Comparison of ENCODE assay signal across 10 cellular contexts in genomic region chr9:110015759-110016158, GRCh38.
DNase-seq lines count a peak whose midpoint lies in the region; ATAC-seq and TF ChIP-seq lines count a peak whose summit lies in the region.
"Had no signal": no experiment of that assay in that cellular context is flagged by ENCODE, and none has a peak within 500 bp of the region (broad histone marks: within the 10 kb centered on the region; RNA-seq: fewer than 3 reads in every experiment).

No MANE protein-coding gene starts in this region.

- TF ChIP-seq POLR2A in breast epithelium (IDR thresholded peaks at IDR 0.05), result no peak
- no peak for TF ChIP-seq POLR2A in adrenal gland (IDR thresholded peaks at IDR 0.05)

- TF ChIP-seq CTCF in MCF 10A (IDR thresholded peaks at IDR 0.05; ENCODE audit: unreplicated experiment) (no peak), breast epithelium (IDR thresholded peaks at IDR 0.05) (no peak), epithelial cell of proximal tubule (conservative IDR thresholded peaks at IDR 0.05; ENCODE audit: low read depth, low read length) (no peak), adrenal gland (IDR thresholded peaks at IDR 0.05) (no peak)

- H3K36me3 Mint-ChIP-seq in MCF 10A (ENCODE audit: insufficient read depth, unreplicated experiment), result no peaks in the 10 kb centered on the region
- H3K36me3 Mint-ChIP-seq in stimulated activated effector memory CD8-positive, alpha-beta T cell treated with anti-CD3 and anti-CD28 coated beads, Interleukin-12 subunit alpha, Interleukin-12 subunit beta, amount 100 ng/mL, for 72 hours, result no peaks in the 10 kb centered on the region

- peak overlapping the region in 1 of 2 donors; percentile 66 for H3K27ac ChIP-seq in breast epithelium
- H3K27ac ChIP-seq in SJSA1, result peak overlapping the region; percentile 87
- no peak overlapping the region for H3K27ac ChIP-seq in adrenal gland

- no TSS peak for BruUV-seq in MCF 10A (replicated peaks; lab: Mats Ljungman, UMichigan)

- CTCF ChIA-PET in MCF 10A (lab: Yijun Ruan, JAX), result interaction anchor here (0.6 to 1.3 kb wide), 3 partner anchors 12 to 112 kb away, joined by 3 read pairs; no protein-coding TSS in a partner anchor

- peaks cover 11% of the 10 kb centered on the region for H3K4me1 Mint-ChIP-seq in MCF 10A (ENCODE audit: insufficient read depth, unreplicated experiment)
- no peaks in the 10 kb centered on the region for H3K4me1 Mint-ChIP-seq in stimulated activated effector memory CD8-positive, alpha-beta T cell treated with anti-CD3 and anti-CD28 coated beads, Interleukin-12 subunit alpha, Interleukin-12 subunit beta, amount 100 ng/mL, for 72 hours

- intact Hi-C loops in MCF 10A (cut with micrococcal nuclease), result no loop called here
- intact Hi-C loops in breast epithelium (cut with DNase I; ENCODE audit: low total_unique reads), result no loop called here
- intact Hi-C loops in left colon (cut with DNase I, micrococcal nuclease), result no loop called here
- intact Hi-C loops in adrenal gland (cut with DNase I), result no loop called here

- peak; percentile 88 for DNase-seq in MCF 10A (ENCODE audit: unreplicated experiment)
- DNase-seq in breast epithelium (ENCODE audit: low spot score in 2 of 2), result no peak
- DNase-seq in SJSA1 (ENCODE audit: low read depth in 1 of 2, low spot score in 2 of 2), result peak; percentile 50 to 54
- peak; percentile 59 for DNase-seq in epithelial cell of proximal tubule (ENCODE audit: low read depth)
- no peak for DNase-seq in stimulated activated effector memory CD8-positive, alpha-beta T cell treated with anti-CD3 and anti-CD28 coated beads, Interleukin-12 subunit alpha, Interleukin-12 subunit beta, amount 100 ng/mL, for 72 hours (ENCODE audit: low spot score in 2 of 2)
- DNase-seq in left colon, result no peak
- DNase-seq in adrenal gland, result no peak
- DNase-seq: Calu3, NCI-H82 had no signal

- no peaks in the 10 kb centered on the region for H3K27me3 Mint-ChIP-seq in MCF 10A (ENCODE audit: insufficient read depth, unreplicated experiment)

- POLR2A ChIA-PET in MCF 10A (lab: Yijun Ruan, JAX), result interaction anchor here (1.4 to 2.5 kb wide), 2 partner anchors 13 to 16 kb away, joined by 5 to 13 read pairs; no protein-coding TSS in a partner anchor

- no peak overlapping the region for H3K4me3 Mint-ChIP-seq in MCF 10A (ENCODE audit: unreplicated experiment)
- no peak overlapping the region for H3K4me3 Mint-ChIP-seq in stimulated activated effector memory CD8-positive, alpha-beta T cell treated with anti-CD3 and anti-CD28 coated beads, Interleukin-12 subunit alpha, Interleukin-12 subunit beta, amount 100 ng/mL, for 72 hours

- H3K27me3 ChIP-seq in breast epithelium (no peaks in the 10 kb centered on the region), SJSA1 (replicated peaks) (no peaks in the 10 kb centered on the region), adrenal gland (no peaks in the 10 kb centered on the region)

- peak; percentile 55 for ATAC-seq in stimulated activated effector memory CD8-positive, alpha-beta T cell treated with anti-CD3 and anti-CD28 coated beads, Interleukin-12 subunit alpha, Interleukin-12 subunit beta, amount 100 ng/mL, for 72 hours
- no peak for ATAC-seq in left colon
- no peak for ATAC-seq in GM18519 (IDR thresholded peaks at IDR 0.05; ENCODE audit: low FRiP score, unreplicated experiment)

- WGBS in adrenal gland, 4 donors, result 71 to 82% (median 76%) methylated on average over 5 of the region's 5 CpGs

- H3K4me3 ChIP-seq in breast epithelium, result no peak overlapping the region
- H3K4me3 ChIP-seq in SJSA1, result no peak overlapping the region
- no peak overlapping the region for H3K4me3 ChIP-seq in epithelial cell of proximal tubule (ENCODE audit: low read depth, low read length)
- no peak overlapping the region for H3K4me3 ChIP-seq in adrenal gland

- H3K4me1 ChIP-seq in breast epithelium (no peaks in the 10 kb centered on the region), SJSA1 (replicated peaks) (peaks cover 30% of the 10 kb centered on the region), adrenal gland (replicated peaks in 1 of 2) (no peaks in the 10 kb centered on the region)

- H3K36me3 ChIP-seq in breast epithelium (no peaks in the 10 kb centered on the region), SJSA1 (no peaks in the 10 kb centered on the region), adrenal gland (replicated peaks in 1 of 2) (no peaks in the 10 kb centered on the region)

- H3K9me3 Mint-ChIP-seq in MCF 10A (ENCODE audit: unreplicated experiment), result no peaks in the 10 kb centered on the region
- H3K9me3 Mint-ChIP-seq in stimulated activated effector memory CD8-positive, alpha-beta T cell treated with anti-CD3 and anti-CD28 coated beads, Interleukin-12 subunit alpha, Interleukin-12 subunit beta, amount 100 ng/mL, for 72 hours, result no peaks in the 10 kb centered on the region

- H3K9me3 ChIP-seq in breast epithelium (no peaks in the 10 kb centered on the region), SJSA1 (replicated peaks) (no peaks in the 10 kb centered on the region), adrenal gland (replicated peaks in 1 of 3) (no peaks in the 10 kb centered on the region)

- H3K27ac Mint-ChIP-seq in MCF 10A (ENCODE audit: low read depth, unreplicated experiment), result peak overlapping the region; percentile 75
- H3K27ac Mint-ChIP-seq in stimulated activated effector memory CD8-positive, alpha-beta T cell treated with anti-CD3 and anti-CD28 coated beads, Interleukin-12 subunit alpha, Interleukin-12 subunit beta, amount 100 ng/mL, for 72 hours, result no peak overlapping the region

Comparison
In these comparisons a context has a peak if more than half of its experiments do, and no peak if none do; other contexts are left out.
1. DNase-seq: peak in MCF 10A (single experiment), SJSA1 (2 of 2) and epithelial cell of proximal tubule (single experiment); none in breast epithelium (0 of 2), stimulated activated effector memory CD8-positive, alpha-beta T cell treated with anti-CD3 and anti-CD28 coated beads, Interleukin-12 subunit alpha, Interleukin-12 subunit beta, amount 100 ng/mL, for 72 hours (0 of 2), left colon (0 of 2) and adrenal gland (0 of 7).